Comparison of ENCODE assay signal across 10 cellular contexts in the genomic region with DNA sequence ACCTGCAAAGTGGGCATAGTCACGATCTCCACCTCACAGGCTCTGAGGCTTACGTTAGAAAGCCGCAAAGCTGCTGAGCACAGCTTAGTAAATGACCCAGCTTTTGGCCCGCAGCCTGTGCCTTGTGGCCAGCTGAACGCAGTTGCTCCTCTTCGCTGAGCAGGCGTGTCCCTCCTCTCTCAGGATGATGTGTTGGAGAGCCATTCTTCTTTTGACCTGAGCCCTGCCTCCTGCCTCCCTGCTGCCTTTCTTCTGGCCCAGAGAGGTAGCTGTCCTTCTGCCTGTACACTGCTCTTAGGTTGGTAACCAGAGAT. TPM values are rescaled to one million over a fixed set of nuclear protein-coding genes. Genes with fewer than 3 reads are reported as not detected.
DNase-seq lines count a peak whose midpoint lies in the region; ATAC-seq and TF ChIP-seq lines count a peak whose summit lies in the region.
"Had no signal": no experiment of that assay in that cellular context is flagged by ENCODE, and none has a peak within 500 bp of the region (broad histone marks: within the 10 kb centered on the region; RNA-seq: fewer than 3 reads in every experiment).

No MANE protein-coding gene starts in this region.

- H3K9me3 ChIP-seq in upper lobe of right lung: no peaks in the 10 kb centered on the region

- H3K9me3 Mint-ChIP-seq in T-helper 2 cell treated with Interferon-gamma antibody and Interleukin-4, amounts not matched to agents 5 μg/mL and 100 μg/mL, for 36 hours: no peaks in the 10 kb centered on the region
- H3K9me3 Mint-ChIP-seq: naive thymus-derived CD8-positive, alpha-beta T cell had no signal

- peaks cover 22% of the 10 kb centered on the region for H3K4me1 Mint-ChIP-seq in T-helper 2 cell treated with Interferon-gamma antibody and Interleukin-4, amounts not matched to agents 5 μg/mL and 100 μg/mL, for 36 hours (ENCODE audit: low read depth)

- peaks cover 4% of the 10 kb centered on the region for H3K36me3 Mint-ChIP-seq in T-helper 2 cell treated with Interferon-gamma antibody and Interleukin-4, amounts not matched to agents 5 μg/mL and 100 μg/mL, for 36 hours (ENCODE audit: low read depth)

- H3K27me3 Mint-ChIP-seq in T-helper 2 cell treated with Interferon-gamma antibody and Interleukin-4, amounts not matched to agents 5 μg/mL and 100 μg/mL, for 36 hours (ENCODE audit: low read depth): no peaks in the 10 kb centered on the region
- H3K27me3 Mint-ChIP-seq: naive thymus-derived CD8-positive, alpha-beta T cell had no signal

- peaks cover 26% of the 10 kb centered on the region for H3K36me3 ChIP-seq in upper lobe of right lung

- intact Hi-C loops in upper lobe of right lung (cut with DNase I): no loop called here

- ATAC-seq in upper lobe of right lung: no peak
- ATAC-seq: naive thymus-derived CD8-positive, alpha-beta T cell had no signal

- H3K4me3 ChIP-seq in epithelial cell of proximal tubule (ENCODE audit: low read depth, low read length): no peak overlapping the region
- H3K4me3 ChIP-seq in upper lobe of right lung: no peak overlapping the region

- DNase-seq in T-helper 2 cell treated with Interferon-gamma antibody and Interleukin-4, amounts not matched to agents 5 μg/mL and 100 μg/mL, for 36 hours (ENCODE audit: low spot score): no peak
- DNase-seq in T-helper 2 cell (no peak), epithelial cell of proximal tubule (ENCODE audit: low read depth) (peak; percentile 63), mucosa of gallbladder (ENCODE audit: low spot score) (peak; percentile 57), upper lobe of right lung (no peak), NCI-H446 (lab: John Stamatoyannopoulos, UW) (no peak)
- no peak for DNase-seq in activated effector memory CD4-positive, alpha-beta T cell treated with Interleukin-2 at 50 U/mL for 16 hours
- no peak for DNase-seq in central memory CD4-positive, alpha-beta T cell
- DNase-seq: naive thymus-derived CD8-positive, alpha-beta T cell; NCI-H187 had no signal

- H3K27ac ChIP-seq in upper lobe of right lung: peak overlapping the region; percentile 73

- no peak overlapping the region for H3K4me3 Mint-ChIP-seq in T-helper 2 cell treated with Interferon-gamma antibody and Interleukin-4, amounts not matched to agents 5 μg/mL and 100 μg/mL, for 36 hours
- H3K4me3 Mint-ChIP-seq: naive thymus-derived CD8-positive, alpha-beta T cell had no signal

- peaks cover 34% of the 10 kb centered on the region for H3K4me1 ChIP-seq in upper lobe of right lung

- no peaks in the 10 kb centered on the region for H3K27me3 ChIP-seq in upper lobe of right lung

- TF ChIP-seq CTCF in epithelial cell of proximal tubule (conservative IDR thresholded peaks at IDR 0.05; ENCODE audit: low read depth, low read length) (no peak), upper lobe of right lung (IDR thresholded peaks at IDR 0.05) (no peak)

- peak overlapping the region; percentile 60 for H3K27ac Mint-ChIP-seq in T-helper 2 cell treated with Interferon-gamma antibody and Interleukin-4, amounts not matched to agents 5 μg/mL and 100 μg/mL, for 36 hours

RNA-seq across cellular contexts. Expression of a gene that starts 47.6 kb away (rescaled TPM):
- total RNA-seq in epithelial cell of proximal tubule: 31.7 and 39.4 TPM in 2 replicates
- 1,833 TPM for total RNA-seq in mucosa of gallbladder
- 410 TPM for total RNA-seq in upper lobe of right lung
- total RNA-seq: naive thymus-derived CD8-positive, alpha-beta T cell had no signal

Comparison
In these comparisons a context has a peak if more than half of its experiments do, and no peak if none do; other contexts are left out.
1. DNase-seq: peak in epithelial cell of proximal tubule (single experiment) and mucosa of gallbladder (single experiment); none in T-helper 2 cell treated with Interferon-gamma antibody and Interleukin-4, amounts not matched to agents 5 μg/mL and 100 μg/mL, for 36 hours (single experiment), T-helper 2 cell (0 of 5), upper lobe of right lung (single experiment), NCI-H446 (0 of 2), activated effector memory CD4-positive, alpha-beta T cell treated with Interleukin-2 at 50 U/mL for 16 hours (single experiment) and central memory CD4-positive, alpha-beta T cell (single experiment).
2. RNA of a gene that starts 47.6 kb away (total RNA-seq): 1,833 TPM in mucosa of gallbladder (single experiment) and 410 TPM in upper lobe of right lung (single experiment); 31.7 to 39.4 TPM in epithelial cell of proximal tubule; every median in the first group is over 10 times any median in the second.